ENCODE assay signal across 8 cellular contexts in genomic region chr19:11339254-11340098, GRCh38. TPM values are rescaled to one million over a fixed set of nuclear protein-coding genes. Genes with fewer than 3 reads are reported as not detected.
A peak's percentile ranks its signal among the peaks of the same experiment; 100 is the strongest.
DNase-seq lines count a peak whose midpoint lies in the region; ATAC-seq, FAIRE-seq and TF ChIP-seq lines count a peak whose summit lies in the region.

RAB3D (minus strand) TSS chr19:11339657; CDS start chr19:11337399, 2,258 bp downstream.

- DNase-seq in COLO668 (lab: John Stamatoyannopoulos, UW; ENCODE audit: unreplicated experiment) (peak; percentile 95), H54 (ENCODE audit: insufficient read length, low spot score) (peak; percentile 89), NCI-H1694 treated with DMSO at 0.1 percent for 48 hours (lab: John Stamatoyannopoulos, UW) (peak; percentile 80), anterior cingulate cortex (lab: John Stamatoyannopoulos, UW) (peak in 57 of 58 donors; percentile 42 to 93 (median 81)), right cardiac atrium (peak; percentile 95 to 98 (median 98)), prostate gland (ENCODE audit: low spot score) (peak; percentile 93), upper lobe of right lung (peak; percentile 96)
- peak; percentile 79 for DNase-seq in T-helper 2 cell treated with Interferon-gamma antibody and Interleukin-4, amounts not matched to agents 5 μg/mL and 100 μg/mL, for 36 hours (ENCODE audit: low spot score)

- peak within 1 kb of the TSS; percentile 83 for H3K4me3 ChIP-seq in right cardiac atrium (ENCODE audit: low read length)
- H3K4me3 ChIP-seq in prostate gland: peak within 1 kb of the TSS; percentile 75 to 83
- peak within 1 kb of the TSS; percentile 78 for H3K4me3 ChIP-seq in upper lobe of right lung

- peaks cover 4% of the 10 kb centered on the region for H3K4me1 ChIP-seq in right cardiac atrium (ENCODE audit: control insufficient read depth, insufficient read depth, low read length)
- peaks cover 12% of the 10 kb centered on the region for H3K4me1 ChIP-seq in prostate gland (replicated peaks)
- H3K4me1 ChIP-seq in upper lobe of right lung: peaks cover 24% of the 10 kb centered on the region

- H3K27ac Mint-ChIP-seq in T-helper 2 cell treated with Interferon-gamma antibody and Interleukin-4, amounts not matched to agents 5 μg/mL and 100 μg/mL, for 36 hours: peak within 1 kb of the TSS; percentile 45

- TF ChIP-seq POLR2A in H54 (IDR thresholded peaks at IDR 0.05; ENCODE audit: low read depth, low read length) (0 out of 2 replicates have a peak, but pooled peaks have one; percentile 22), prostate gland (IDR thresholded peaks at IDR 0.05) (peak; percentile 77)

- H3K27me3 ChIP-seq in right cardiac atrium (ENCODE audit: control insufficient read depth, insufficient read depth) (no peaks in the 10 kb centered on the region), prostate gland (replicated peaks; ENCODE audit: insufficient read depth) (no peaks in the 10 kb centered on the region), upper lobe of right lung (no peaks in the 10 kb centered on the region)

- H3K36me3 ChIP-seq in prostate gland (peaks cover 0 to 14% of the 10 kb centered on the region in 2 donors), upper lobe of right lung (peaks cover 26% of the 10 kb centered on the region)

- ATAC-seq in right cardiac atrium (peak; percentile 96), upper lobe of right lung (peak; percentile 97)

- intact Hi-C loops in right cardiac atrium (cut with DNase I): loop anchor here in 1 of 4 donors (5.0 kb wide), 1 partner anchor 42 kb away; the partner anchor contains the start of gene TSPAN16
- intact Hi-C loops in prostate gland (cut with DNase I): loop anchor here (5.0 kb wide), 1 partner anchor 38 kb away; no protein-coding TSS in a partner anchor
- intact Hi-C loops in upper lobe of right lung (cut with DNase I): no loop called here

- TF ChIP-seq CTCF in prostate gland (IDR thresholded peaks at IDR 0.05): no peak
- TF ChIP-seq CTCF in upper lobe of right lung (IDR thresholded peaks at IDR 0.05): no peak

- WGBS in right cardiac atrium: 6% methylated on average over 53 of the region's 53 CpGs
- 5% methylated on average over 53 of the region's 53 CpGs for WGBS in prostate gland

- H3K27ac ChIP-seq in right cardiac atrium (ENCODE audit: low read length): peak within 1 kb of the TSS; percentile 57
- H3K27ac ChIP-seq in prostate gland: peak within 1 kb of the TSS; percentile 87 to 90
- peak within 1 kb of the TSS; percentile 73 for H3K27ac ChIP-seq in upper lobe of right lung

- peaks cover 19% of the 10 kb centered on the region for H3K4me1 Mint-ChIP-seq in T-helper 2 cell treated with Interferon-gamma antibody and Interleukin-4, amounts not matched to agents 5 μg/mL and 100 μg/mL, for 36 hours (ENCODE audit: low read depth)

- FAIRE-seq in H54 (lab: Jason Lieb, UNC): peak; percentile 30

- peak within 1 kb of the TSS; percentile 84 for H3K4me3 Mint-ChIP-seq in T-helper 2 cell treated with Interferon-gamma antibody and Interleukin-4, amounts not matched to agents 5 μg/mL and 100 μg/mL, for 36 hours

- H3K9me3 ChIP-seq in right cardiac atrium (ENCODE audit: control insufficient read depth, low read length) (no peaks in the 10 kb centered on the region), prostate gland (no peaks in the 10 kb centered on the region), upper lobe of right lung (no peaks in the 10 kb centered on the region)

- no peaks in the 10 kb centered on the region for H3K9me3 Mint-ChIP-seq in T-helper 2 cell treated with Interferon-gamma antibody and Interleukin-4, amounts not matched to agents 5 μg/mL and 100 μg/mL, for 36 hours

- peaks cover 17% of the 10 kb centered on the region for H3K36me3 Mint-ChIP-seq in T-helper 2 cell treated with Interferon-gamma antibody and Interleukin-4, amounts not matched to agents 5 μg/mL and 100 μg/mL, for 36 hours (ENCODE audit: low read depth)

- H3K27me3 Mint-ChIP-seq in T-helper 2 cell treated with Interferon-gamma antibody and Interleukin-4, amounts not matched to agents 5 μg/mL and 100 μg/mL, for 36 hours (ENCODE audit: low read depth): no peaks in the 10 kb centered on the region

RNA-seq across cellular contexts. Expression of gene RAB3D, which starts in this region (rescaled TPM):
- 10 to 100 TPM; 12.2 to 12.7 (median 12.3) TPM for total RNA-seq in right cardiac atrium
- polyA plus RNA-seq in right cardiac atrium: 4.1 TPM
- 10 to 100 TPM; 33.9 to 81.2 TPM for total RNA-seq in prostate gland
- 52.7 TPM for total RNA-seq in upper lobe of right lung

Comparison
In these comparisons a context has a peak if more than half of its experiments do, and no peak if none do; other contexts are left out.
1. Peak in every context shown above with its lines: DNase-seq, ATAC-seq, H3K4me3 ChIP-seq and H3K27ac ChIP-seq.